In genomic region chr19:51514866-51515481, GRCh38 we compare ENCODE assay signal across 8 cellular contexts. TPM values are rescaled to one million over a fixed set of nuclear protein-coding genes. Genes with fewer than 3 reads are reported as not detected.
DNase-seq lines count a peak whose midpoint lies in the region; ATAC-seq and TF ChIP-seq lines count a peak whose summit lies in the region.

No MANE protein-coding gene starts in this region.

- POLR2A ChIA-PET in PC-3 (lab: Charles Lee; ENCODE audit: unreplicated experiment), result no interaction called here

- intact Hi-C loops in PC-3 (cut with micrococcal nuclease) (loop anchor here (1.0 to 10.0 kb wide), 3 partner anchors 42 to 178 kb away; no protein-coding TSS in a partner anchor), uterus (cut with DNase I; ENCODE audit: low total_unique reads) (no loop called here)

- peaks cover 36% of the 10 kb centered on the region; the same call in 1 of the 2 replicates for H3K27me3 ChIP-seq in PC-3 (ENCODE audit: low read length)
- H3K27me3 ChIP-seq in uterus, result no peaks in the 10 kb centered on the region

- no peak for TF ChIP-seq POLR2A in uterus (IDR thresholded peaks at IDR 0.05)

- TF ChIP-seq CTCF in PC-3 (conservative IDR thresholded peaks at IDR 0.05; ENCODE audit: low read depth, low read length) (peak; percentile 93), uterus (IDR thresholded peaks at IDR 0.05) (peak; percentile 34 to 51 (median 42))

- H3K36me3 ChIP-seq in PC-3 (ENCODE audit: low read depth, low read length), result no peaks in the 10 kb centered on the region
- no peaks in the 10 kb centered on the region for H3K36me3 ChIP-seq in uterus

- H3K4me3 ChIP-seq in PC-3 (ENCODE audit: low read length) (no peak overlapping the region), uterus (no peak overlapping the region)

- no peaks in the 10 kb centered on the region for H3K79me2 ChIP-seq in PC-3 (ENCODE audit: low read length)

- H2AFZ ChIP-seq in PC-3 (ENCODE audit: low read length), result no peak overlapping the region

- no peaks in the 10 kb centered on the region for H3F3A ChIP-seq in PC-3 (ENCODE audit: low read length, unreplicated experiment)

- H3K9me3 ChIP-seq in PC-3 (ENCODE audit: low read length) (0 out of 2 replicates have a peak, but pooled peaks cover 3% of the 10 kb centered on the region), uterus (no peaks in the 10 kb centered on the region)

- no peaks in the 10 kb centered on the region for H3K9me2 ChIP-seq in PC-3 (replicated peaks; ENCODE audit: low read length)

- H3K4me2 ChIP-seq in PC-3 (ENCODE audit: low read length), result no peak overlapping the region

- DNase-seq in NCI-H2029 (lab: John Stamatoyannopoulos, UW) (peak; percentile 1), NCI-H2029 treated with DMSO at 0.1 percent for 48 hours (lab: John Stamatoyannopoulos, UW) (no peak), HS-5 (ENCODE audit: low read depth) (peak; percentile 29), PC-3 (peak; percentile 89), cerebellum (ENCODE audit: low spot score) (peak; percentile 33), medulla oblongata (ENCODE audit: extremely low spot score) (peak; percentile 71), uterus (no peak)

- H3K27ac ChIP-seq in PC-3 (ENCODE audit: low read length) (no peak overlapping the region), uterus (no peak overlapping the region)

- H3K9ac ChIP-seq in PC-3 (ENCODE audit: low read length), result no peak overlapping the region

- H3K4me1 ChIP-seq in PC-3 (ENCODE audit: insufficient read depth, low read length) (no peaks in the 10 kb centered on the region), uterus (no peaks in the 10 kb centered on the region)

- no peaks in the 10 kb centered on the region for H4K20me1 ChIP-seq in PC-3 (ENCODE audit: low read length)

- no TSS peak for BruUV-seq in PC-3 (replicated peaks; lab: Mats Ljungman, UMichigan)

- ATAC-seq in PC-3, result peak; percentile 84
- ATAC-seq in GM21576 (IDR thresholded peaks at IDR 0.05; ENCODE audit: unreplicated experiment), result no peak

- CTCF ChIA-PET in PC-3 (lab: Charles Lee), result interaction anchor here (1.7 kb wide), 1 partner anchor 142 kb away, joined by 5 read pairs; no protein-coding TSS in a partner anchor

RNA-seq across cellular contexts. Expression of gene SIGLEC12, which starts 13.4 kb away (rescaled TPM):
- total RNA-seq in PC-3 (2014; rRNA removed), result not detected in 2 replicates
- total RNA-seq in cerebellum, result 0.18 TPM
- under 1 TPM in 2 of 4 donors, not detected in 2; 0.21 to 0.40 TPM for total RNA-seq in uterus

RNA-seq across cellular contexts. Expression of gene SIGLEC6, which starts 16.5 kb away (rescaled TPM):
- total RNA-seq in PC-3 (2014; rRNA removed), result not detected in 2 replicates
- not detected for total RNA-seq in cerebellum
- total RNA-seq in uterus, result 1 to 10 TPM in 2 of 4 donors, under 1 TPM in 2; 0.29 to 7.2 (median 0.77) TPM

RNA-seq across cellular contexts. Expression of gene CEACAM18, which starts 36.6 kb away (rescaled TPM):
- total RNA-seq in PC-3 (2014; rRNA removed) (not detected in 2 replicates), cerebellum (not detected), uterus (not detected)

RNA-seq across cellular contexts. Expression of gene ZNF175, which starts 56.1 kb away (rescaled TPM):
- total RNA-seq in PC-3 (2014; rRNA removed), result 7.5 and 8.5 TPM in 2 replicates
- total RNA-seq in cerebellum, result 9.0 TPM
- total RNA-seq in uterus, result 10 to 100 TPM in 2 of 4 donors, 1 to 10 TPM in 2; 4.1 to 17.8 (median 9.3) TPM

RNA-seq across cellular contexts. Expression of gene SIGLEC8, which starts 56.7 kb away (rescaled TPM):
- total RNA-seq in PC-3 (2014; rRNA removed), result not detected in 2 replicates
- 0.82 TPM for total RNA-seq in cerebellum
- under 1 TPM in 2 of 4 donors, not detected in 2; 0.21 to 0.34 TPM for total RNA-seq in uterus

Comparison
In these comparisons a context has a peak if more than half of its experiments do, and no peak if none do; other contexts are left out.
1. DNase-seq: peak in NCI-H2029 (single experiment), HS-5 (single experiment), PC-3 (single experiment), cerebellum (single experiment) and medulla oblongata (single experiment); none in NCI-H2029 treated with DMSO at 0.1 percent for 48 hours (single experiment) and uterus (0 of 2).